Comparison of ENCODE assay signal across 16 cellular contexts in genomic region chr7:95843286-95843685, GRCh38.
A peak's percentile ranks its signal among the peaks of the same experiment; 100 is the strongest.
DNase-seq lines count a peak whose midpoint lies in the region; ATAC-seq, FAIRE-seq and TF ChIP-seq lines count a peak whose summit lies in the region.
"Had no signal": no experiment of that assay in that cellular context is flagged by ENCODE, and none has a peak within 500 bp of the region (broad histone marks: within the 10 kb centered on the region; RNA-seq: fewer than 3 reads in every experiment).

No MANE protein-coding gene starts in this region.

- 0 out of 2 replicates have a peak, but pooled peaks have one; percentile 24 for TF ChIP-seq CTCF in A673 (conservative IDR thresholded peaks at IDR 0.05; ENCODE audit: low read depth, low read length)
- TF ChIP-seq CTCF in GM23338 (conservative IDR thresholded peaks at IDR 0.05; ENCODE audit: low read depth in 2 of 2), result peak; percentile 58 to 63
- TF ChIP-seq CTCF in RWPE1 (conservative IDR thresholded peaks at IDR 0.05; ENCODE audit: low read depth), result no peak

- peaks cover 23% of the 10 kb centered on the region for H3K4me1 Mint-ChIP-seq in GM23338
- H3K4me1 Mint-ChIP-seq: activated T-helper 17 cell treated with anti-CD3 and anti-CD28 coated beads, Interleukin-2, amount 50 U/mL, for 72 hours had no signal

- BruUV-seq in A673 (replicated peaks; lab: Mats Ljungman, UMichigan), result no TSS peak

- H3K27ac Mint-ChIP-seq in GM23338, result peak overlapping the region; percentile 35; the same call in 1 of the 2 replicates
- H3K27ac Mint-ChIP-seq: activated T-helper 17 cell treated with anti-CD3 and anti-CD28 coated beads, Interleukin-2, amount 50 U/mL, for 72 hours; mesothelial cell of epicardium had no signal

- H3K4me1 ChIP-seq in A673 (ENCODE audit: insufficient read depth, low read length, poor library complexity, severe bottlenecking) (no peaks in the 10 kb centered on the region), GM23338 (ENCODE audit: insufficient read depth) (peaks cover 16% of the 10 kb centered on the region)

- 0 out of 2 replicates have a peak, but pooled peaks cover 2% of the 10 kb centered on the region for H3K9me2 ChIP-seq in GM23338 (ENCODE audit: insufficient read depth)

- H2AFZ ChIP-seq in GM23338, result no peak overlapping the region

- H3K9me3 ChIP-seq in A673 (ENCODE audit: low read depth, low read length, poor library complexity, severe bottlenecking), result peaks cover 2% of the 10 kb centered on the region

- CTCF ChIA-PET in A673 (lab: Charles Lee) (no interaction called here), RWPE1 (lab: Yijun Ruan, JAX) (no interaction called here)

- no peak for FAIRE-seq in GM12891 (lab: Jason Lieb, UNC)
- FAIRE-seq: astrocyte had no signal

- H3K27ac ChIP-seq in A673 (ENCODE audit: low read depth, low read length, poor library complexity, severe bottlenecking) (no peak overlapping the region), GM23338 (ENCODE audit: low read depth) (no peak overlapping the region), RWPE1 (no peak overlapping the region)
- H3K27ac ChIP-seq: BLaER1, HL-60 had no signal

- H3K79me2 ChIP-seq in GM23338 (replicated peaks; ENCODE audit: insufficient read depth), result no peaks in the 10 kb centered on the region

- H3K4me3 ChIP-seq in A673 (ENCODE audit: low read depth, low read length, poor library complexity, severe bottlenecking) (no peak overlapping the region), GM23338 (no peak overlapping the region)
- H3K4me3 ChIP-seq: BLaER1 had no signal

- POLR2A ChIA-PET in A673 (lab: Charles Lee; ENCODE audit: low non-redundant PET) (no interaction called here), RWPE1 (lab: Yijun Ruan, JAX; ENCODE audit: low non-redundant PET) (no interaction called here)

- intact Hi-C loops in A673 (cut with micrococcal nuclease; ENCODE audit: unreplicated experiment), result no loop called here

- no peak for DNase-seq in A673 (ENCODE audit: low spot score)
- peak; percentile 59 for DNase-seq in GM23338 (ENCODE audit: low spot score)
- DNase-seq in SK-N-DZ (ENCODE audit: low spot score), result peak; percentile 38
- peak; percentile 32 for DNase-seq in fibroblast of peridontal ligament (ENCODE audit: extremely low read depth)
- no peak for DNase-seq in GM12891 (ENCODE audit: insufficient read length, low spot score)
- no peak for DNase-seq in RWPE1 (ENCODE audit: low spot score)
- no peak for DNase-seq in NCI-H187 treated with DMSO at 0.1 percent for 48 hours (lab: John Stamatoyannopoulos, UW)
- no peak for DNase-seq in AML-193 (lab: John Stamatoyannopoulos, UW)
- DNase-seq: activated CD4-positive, alpha-beta T cell treated with anti-CD3 and anti-CD28 coated beads for 48 hours; NCI-H1436; NCI-H748 treated with DMSO at 0.1 percent for 48 hours had no signal

- H3K9me3 Mint-ChIP-seq in GM23338, result peaks cover 2% of the 10 kb centered on the region; the same call in 2 of the 3 replicates

- ATAC-seq in GM23338, result peak; percentile 83
- ATAC-seq: activated T-helper 17 cell treated with anti-CD3 and anti-CD28 coated beads, Interleukin-2, amount 50 U/mL, for 72 hours had no signal

- TF ChIP-seq POLR2A in GM12891 (IDR thresholded peaks at IDR 0.05; ENCODE audit: low read depth, low read length), result no peak

- no peaks in the 10 kb centered on the region for H3K27me3 Mint-ChIP-seq in GM23338 (ENCODE audit: insufficient read depth, low read depth, poor library complexity)

- peaks cover 4% of the 10 kb centered on the region; the same call in 2 of the 3 replicates for H3K36me3 Mint-ChIP-seq in GM23338 (ENCODE audit: low read depth)
- H3K36me3 Mint-ChIP-seq: mesothelial cell of epicardium had no signal

- H4K20me1 ChIP-seq in GM23338 (replicated peaks; ENCODE audit: insufficient read depth), result no peaks in the 10 kb centered on the region
- H4K20me1 ChIP-seq: BLaER1 had no signal

- H3K4me3 Mint-ChIP-seq in GM23338, result no peak overlapping the region
- H3K4me3 Mint-ChIP-seq: activated T-helper 17 cell treated with anti-CD3 and anti-CD28 coated beads, Interleukin-2, amount 50 U/mL, for 72 hours; mesothelial cell of epicardium had no signal

- H3F3A ChIP-seq in GM23338 (replicated peaks; ENCODE audit: low read depth), result no peaks in the 10 kb centered on the region

- H3K27me3 ChIP-seq in A673 (replicated peaks; ENCODE audit: insufficient read depth, low read depth, low read length, poor library complexity) (no peaks in the 10 kb centered on the region), GM23338 (ENCODE audit: insufficient read depth) (no peaks in the 10 kb centered on the region)
- H3K27me3 ChIP-seq: BLaER1 had no signal

- H3K36me3 ChIP-seq in A673 (ENCODE audit: insufficient read depth, low read length, poor library complexity, severe bottlenecking), result no peaks in the 10 kb centered on the region
- no peaks in the 10 kb centered on the region for H3K36me3 ChIP-seq in GM23338 (ENCODE audit: insufficient read depth)
- H3K36me3 ChIP-seq: BLaER1 had no signal

- no peak overlapping the region for H3K4me2 ChIP-seq in GM23338
- H3K4me2 ChIP-seq: BLaER1 had no signal

TF ChIP-seq in GM23338, 12 proteins besides CTCF, POLR2A, EP300 and RAD21 (continues in another document):
- TF ChIP-seq ZNF114 (CRISPR knock-in tag; IDR thresholded peaks at IDR 0.05), result no peak
- TF ChIP-seq, protein P1, sequence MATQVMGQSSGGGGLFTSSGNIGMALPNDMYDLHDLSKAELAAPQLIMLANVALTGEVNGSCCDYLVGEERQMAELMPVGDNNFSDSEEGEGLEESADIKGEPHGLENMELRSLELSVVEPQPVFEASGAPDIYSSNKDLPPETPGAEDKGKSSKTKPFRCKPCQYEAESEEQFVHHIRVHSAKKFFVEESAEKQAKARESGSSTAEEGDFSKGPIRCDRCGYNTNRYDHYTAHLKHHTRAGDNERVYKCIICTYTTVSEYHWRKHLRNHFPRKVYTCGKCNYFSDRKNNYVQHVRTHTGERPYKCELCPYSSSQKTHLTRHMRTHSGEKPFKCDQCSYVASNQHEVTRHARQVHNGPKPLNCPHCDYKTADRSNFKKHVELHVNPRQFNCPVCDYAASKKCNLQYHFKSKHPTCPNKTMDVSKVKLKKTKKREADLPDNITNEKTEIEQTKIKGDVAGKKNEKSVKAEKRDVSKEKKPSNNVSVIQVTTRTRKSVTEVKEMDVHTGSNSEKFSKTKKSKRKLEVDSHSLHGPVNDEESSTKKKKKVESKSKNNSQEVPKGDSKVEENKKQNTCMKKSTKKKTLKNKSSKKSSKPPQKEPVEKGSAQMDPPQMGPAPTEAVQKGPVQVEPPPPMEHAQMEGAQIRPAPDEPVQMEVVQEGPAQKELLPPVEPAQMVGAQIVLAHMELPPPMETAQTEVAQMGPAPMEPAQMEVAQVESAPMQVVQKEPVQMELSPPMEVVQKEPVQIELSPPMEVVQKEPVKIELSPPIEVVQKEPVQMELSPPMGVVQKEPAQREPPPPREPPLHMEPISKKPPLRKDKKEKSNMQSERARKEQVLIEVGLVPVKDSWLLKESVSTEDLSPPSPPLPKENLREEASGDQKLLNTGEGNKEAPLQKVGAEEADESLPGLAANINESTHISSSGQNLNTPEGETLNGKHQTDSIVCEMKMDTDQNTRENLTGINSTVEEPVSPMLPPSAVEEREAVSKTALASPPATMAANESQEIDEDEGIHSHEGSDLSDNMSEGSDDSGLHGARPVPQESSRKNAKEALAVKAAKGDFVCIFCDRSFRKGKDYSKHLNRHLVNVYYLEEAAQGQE (IDR thresholded peaks at IDR 0.05; ENCODE audit: unreplicated experiment), result no peak
- no peak for TF ChIP-seq CREB1 (CRISPR knock-in tag; IDR thresholded peaks at IDR 0.05; ENCODE audit: low read depth)
- no peak for TF ChIP-seq EZH2phosphoT487 (IDR thresholded peaks at IDR 0.05; ENCODE audit: unreplicated experiment)
- no peak for TF ChIP-seq EZH2 (IDR thresholded peaks at IDR 0.05; ENCODE audit: low read depth, unreplicated experiment)
- TF ChIP-seq STAT1 (IDR thresholded peaks at IDR 0.05; ENCODE audit: unreplicated experiment), result no peak
- no peak for TF ChIP-seq ZNF331 (CRISPR knock-in tag; IDR thresholded peaks at IDR 0.05; ENCODE audit: low read depth)

TF ChIP-seq in GM12891, 5 proteins besides CTCF, POLR2A, EP300 and RAD21:
- TF ChIP-seq POLR2AphosphoS5 (IDR thresholded peaks at IDR 0.05; ENCODE audit: low read depth, low read length) (no peak), TAF1 (IDR thresholded peaks at IDR 0.05; ENCODE audit: low read depth, low read length) (no peak), POU2F2 (IDR thresholded peaks at IDR 0.05; ENCODE audit: low read depth, low read length) (no peak), PAX5 (IDR thresholded peaks at IDR 0.05; ENCODE audit: insufficient read depth, low read length, severe bottlenecking) (no peak), SPI1 (IDR thresholded peaks at IDR 0.05; ENCODE audit: low read depth, low read length) (no peak)

Comparison
In these comparisons a context has a peak if more than half of its experiments do, and no peak if none do; other contexts are left out.
1. DNase-seq: peak in GM23338 (single experiment), SK-N-DZ (single experiment) and fibroblast of peridontal ligament (single experiment); none in A673 (single experiment), GM12891 (single experiment), RWPE1 (single experiment), NCI-H187 treated with DMSO at 0.1 percent for 48 hours (single experiment) and AML-193 (0 of 2).